In the genomic region with DNA sequence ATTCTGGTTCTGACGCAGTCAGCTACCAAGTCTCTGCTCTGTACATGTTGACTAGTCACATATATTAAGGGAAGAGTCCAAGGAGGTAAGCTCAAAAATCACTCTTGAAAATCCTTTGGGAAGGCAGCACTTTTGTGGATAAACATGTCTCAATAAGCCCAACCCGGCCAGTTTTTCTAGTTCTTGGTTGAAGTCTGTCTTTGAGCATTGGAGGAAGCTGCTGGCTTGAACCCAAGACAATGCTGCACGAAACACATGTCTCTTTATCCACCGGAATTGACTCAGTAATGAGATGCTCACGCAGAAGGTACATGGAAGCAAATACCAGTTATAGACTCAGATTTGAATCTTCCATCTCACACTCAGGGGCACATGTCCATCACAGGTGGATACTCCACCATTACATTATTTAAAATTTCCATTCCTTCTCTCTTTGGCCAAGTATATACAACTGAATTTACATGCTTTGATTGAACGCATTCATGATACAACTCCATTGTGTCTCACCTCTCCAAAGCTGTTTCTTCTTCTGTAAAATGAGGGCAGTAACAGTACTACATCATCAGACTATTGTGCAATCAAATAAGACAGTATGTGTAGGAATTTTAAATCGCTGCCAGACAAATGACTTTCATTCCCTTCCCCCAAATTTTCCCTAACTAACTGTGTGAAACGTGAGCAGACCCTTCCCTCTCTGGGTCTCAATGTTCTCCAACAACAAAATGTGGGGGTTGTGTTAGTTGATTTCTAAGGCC, we compare ENCODE assay signal across 13 cellular contexts. TPM values are rescaled to one million over a fixed set of nuclear protein-coding genes. Genes with fewer than 3 reads are reported as not detected.
A peak's percentile ranks its signal among the peaks of the same experiment; 100 is the strongest.
DNase-seq lines count a peak whose midpoint lies in the region; ATAC-seq and TF ChIP-seq lines count a peak whose summit lies in the region.
"Had no signal": no experiment of that assay in that cellular context is flagged by ENCODE, and none has a peak within 500 bp of the region (broad histone marks: within the 10 kb centered on the region; RNA-seq: fewer than 3 reads in every experiment).

No MANE protein-coding gene starts in this region.

- 80% methylated on average over 1 of the region's 8 CpGs; no CpG with 5 or more reads in 1 of the 2 experiments for WGBS in IMR-90 (ENCODE audit: extremely low coverage in 2 of 2, insufficient read length in 1 of 2), 2 experiments

- peaks cover 9% of the 10 kb centered on the region; the same call in 1 of the 2 replicates for H4K20me1 ChIP-seq in IMR-90 (ENCODE audit: insufficient read depth, low read length)

- dilution Hi-C loops in IMR-90 (cut with HindIII; ENCODE audit: low sequenced_read_pairs, unreplicated experiment), result no loop called here

- no peak overlapping the region for H4K91ac ChIP-seq in IMR-90 (ENCODE audit: insufficient read depth, low read depth, low read length)

- H3K4me2 ChIP-seq in IMR-90 (ENCODE audit: low read depth, low read length), result no peak overlapping the region

- H3K9me3 ChIP-seq in IMR-90 (ENCODE audit: control insufficient read depth, insufficient read depth, low read length), result no peaks in the 10 kb centered on the region
- H3K9me3 ChIP-seq: sigmoid colon had no signal

- no peak overlapping the region for H2AK9ac ChIP-seq in IMR-90 (replicated peaks; ENCODE audit: low read depth, low read length, poor library complexity)

- H2BK20ac ChIP-seq in IMR-90 (ENCODE audit: low read depth, low read length), result no peak overlapping the region

- H2AK5ac ChIP-seq in IMR-90 (ENCODE audit: low read depth, low read length), result no peak overlapping the region

- no peak overlapping the region for H2AFZ ChIP-seq in IMR-90 (replicated peaks; ENCODE audit: low read length, poor library complexity)

- CTCF ChIA-PET in IMR-90 (lab: Yijun Ruan, JAX), result interaction anchor here (0.5 to 2.4 kb wide), 15 partner anchors 14 to 1254 kb away, joined by 3 to 8 read pairs (median 3); no protein-coding TSS in a partner anchor

- no peak for TF ChIP-seq RAD21 in IMR-90 (IDR thresholded peaks at IDR 0.05; ENCODE audit: low read length)

- BruUV-seq in IMR-90 (replicated peaks; lab: Mats Ljungman, UMichigan), result no TSS peak

- POLR2A ChIA-PET in IMR-90 (lab: Charles Lee; ENCODE audit: unreplicated experiment), result no interaction called here

- ATAC-seq in IMR-90 (ENCODE audit: low read depth) (no peak), left lobe of liver (no peak), HG03520 (IDR thresholded peaks at IDR 0.05; ENCODE audit: unreplicated experiment) (no peak)

- intact Hi-C loops in IMR-90 (cut with micrococcal nuclease), result loop anchor here (1.0 to 10.0 kb wide), 2 partner anchors 481 to 600 kb away; partner anchors contain the start of gene PPIH

- no peak overlapping the region for H2BK15ac ChIP-seq in IMR-90 (ENCODE audit: low read depth, low read length)

- H2BK5ac ChIP-seq in IMR-90 (ENCODE audit: low read depth, low read length, poor library complexity, severe bottlenecking), result no peak overlapping the region

- in situ Hi-C loops in IMR-90 (cut with MboI; ENCODE audit: low sequenced_read_pairs), result no loop called here

- H3K79me1 ChIP-seq in IMR-90 (ENCODE audit: low read depth in 1 of 2, low read length in 2 of 2), result no peaks in the 10 kb centered on the region

- H2BK120ac ChIP-seq in IMR-90 (ENCODE audit: low read depth, low read length), result no peak overlapping the region

- no peak overlapping the region for H3K14ac ChIP-seq in IMR-90 (replicated peaks; ENCODE audit: low read depth, low read length)

- H3K4me1 ChIP-seq in IMR-90 (ENCODE audit: control insufficient read depth, insufficient read depth, low read length), result peaks cover 5% of the 10 kb centered on the region

- no peaks in the 10 kb centered on the region for H3K27me3 ChIP-seq in IMR-90 (ENCODE audit: control insufficient read depth, insufficient read depth, low read length)
- H3K27me3 ChIP-seq: sigmoid colon had no signal

- H3K9me1 ChIP-seq in IMR-90 (ENCODE audit: insufficient read depth, low read length), result 0 out of 2 replicates have a peak, but pooled peaks cover 2% of the 10 kb centered on the region

- no peak overlapping the region for H4K5ac ChIP-seq in IMR-90 (ENCODE audit: low read depth, low read length)

- H3K4ac ChIP-seq in IMR-90 (ENCODE audit: low read depth, low read length), result no peak overlapping the region

- H3K9ac ChIP-seq in IMR-90 (ENCODE audit: low read depth, low read length), result no peak overlapping the region

- DNase-seq in DMS 273 (lab: John Stamatoyannopoulos, UW; ENCODE audit: unreplicated experiment), result peak; percentile 21
- DNase-seq in DMS 273 treated with DMSO at 0.1 percent for 48 hours (lab: John Stamatoyannopoulos, UW), result no peak
- peak; percentile 45 for DNase-seq in IMR-90
- peak; percentile 31 for DNase-seq in cerebellar cortex (ENCODE audit: low spot score)
- DNase-seq in medulla oblongata (ENCODE audit: extremely low spot score), result peak; percentile 32
- no peak for DNase-seq in left lobe of liver (ENCODE audit: low spot score)
- DNase-seq in central memory CD4-positive, alpha-beta T cell, result no peak

- H3K27ac ChIP-seq in IMR-90 (ENCODE audit: insufficient read depth, low read length), result no peak overlapping the region

- H3K36me3 ChIP-seq in IMR-90 (ENCODE audit: control insufficient read depth, insufficient read depth, low read length), result peaks cover 1% of the 10 kb centered on the region; the same call in 1 of the 2 replicates
- H3K36me3 ChIP-seq: sigmoid colon had no signal

- H3K18ac ChIP-seq in IMR-90 (ENCODE audit: low read depth, low read length), result no peak overlapping the region

- no peak for TF ChIP-seq POLR2A in IMR-90 (IDR thresholded peaks at IDR 0.05; ENCODE audit: low read depth, low read length)

- TF ChIP-seq CTCF in IMR-90 (conservative IDR thresholded peaks at IDR 0.05; ENCODE audit: low read depth, low read length), result no peak

- no peak overlapping the region for H3K56ac ChIP-seq in IMR-90 (ENCODE audit: extremely low read depth, insufficient read depth, low read length)

- H3K4me3 ChIP-seq in IMR-90 (ENCODE audit: insufficient read depth, low read depth, low read length), result no peak overlapping the region
- H3K4me3 ChIP-seq: sigmoid colon had no signal

- no peak overlapping the region for H4K8ac ChIP-seq in IMR-90 (ENCODE audit: low read depth in 2 of 2, low read length in 2 of 2)

- no peak overlapping the region for H3K23ac ChIP-seq in IMR-90 (ENCODE audit: low read depth, low read length)

TF ChIP-seq in IMR-90, 13 proteins besides CTCF, POLR2A, EP300 and RAD21:
- TF ChIP-seq SMC3 (IDR thresholded peaks at IDR 0.05; ENCODE audit: low read depth, low read length) (no peak), MAFK (IDR thresholded peaks at IDR 0.05; ENCODE audit: low read depth, low read length) (no peak), RCOR1 (IDR thresholded peaks at IDR 0.05; ENCODE audit: insufficient replicate concordance, low read length) (no peak), NFE2L2 (IDR thresholded peaks at IDR 0.05; ENCODE audit: low read depth, low read length) (no peak), ELK1 (IDR thresholded peaks at IDR 0.05; ENCODE audit: borderline replicate concordance, low read depth, low read length) (no peak), CEBPB (IDR thresholded peaks at IDR 0.05; ENCODE audit: low read depth, low read length) (peak; percentile 99)

RNA-seq across cellular contexts. Expression of gene GUCA2A, which starts 9.6 kb away (rescaled TPM):
- not detected in 2 replicates for total RNA-seq in IMR-90 (2012; rRNA removed)
- not detected in 2 replicates for polyA plus RNA-seq in IMR-90 (2012; rRNA removed)
- polyA plus RNA-seq in IMR-90 (2012; cell fraction: cytosol; rRNA removed), result not detected in 2 replicates
- not detected in 2 replicates for polyA plus RNA-seq in IMR-90 (2012; cell fraction: nucleus; rRNA removed; ENCODE audit: low replicate concordance)
- not detected for total RNA-seq in left lobe of liver
- total RNA-seq: activated T-helper 17 cell treated with anti-CD3 and anti-CD28 coated beads, Interleukin-2, amount 50 U/mL, for 72 hours; epithelial cell of proximal tubule; myocyte; temporal lobe had no signal

RNA-seq across cellular contexts. Expression of gene GUCA2B, which starts 20.9 kb away (rescaled TPM):
- total RNA-seq in IMR-90 (2012; rRNA removed), result not detected in 2 replicates
- not detected in 2 replicates for polyA plus RNA-seq in IMR-90 (2012; rRNA removed)
- polyA plus RNA-seq in IMR-90 (2012; cell fraction: cytosol; rRNA removed), result not detected in 2 replicates
- polyA plus RNA-seq in IMR-90 (2012; cell fraction: nucleus; rRNA removed; ENCODE audit: low replicate concordance), result not detected in 2 replicates
- 0.53 TPM for total RNA-seq in left lobe of liver
- total RNA-seq: activated T-helper 17 cell treated with anti-CD3 and anti-CD28 coated beads, Interleukin-2, amount 50 U/mL, for 72 hours; epithelial cell of proximal tubule; myocyte; temporal lobe had no signal

Comparison
In these comparisons a context has a peak if more than half of its experiments do, and no peak if none do; other contexts are left out.
1. DNase-seq: peak in DMS 273 (single experiment), IMR-90 (single experiment), cerebellar cortex (single experiment) and medulla oblongata (single experiment); none in DMS 273 treated with DMSO at 0.1 percent for 48 hours (single experiment), left lobe of liver (single experiment) and central memory CD4-positive, alpha-beta T cell (single experiment).